ENCODE assay signal across 14 cellular contexts in genomic region chr1:115409853-115410150, GRCh38.
"Had no signal": no experiment of that assay in that cellular context is flagged by ENCODE, and none has a peak within 500 bp of the region (broad histone marks: within the 10 kb centered on the region; RNA-seq: fewer than 3 reads in every experiment).

No MANE protein-coding gene starts in this region.

- H3K9me3 ChIP-seq: esophagus squamous epithelium, uterus had no signal

- H3K36me3 ChIP-seq: esophagus squamous epithelium, neural progenitor cell, tibial nerve, uterus had no signal

- H3K79me2 ChIP-seq: parathyroid adenoma had no signal

- DNase-seq: activated CD4-positive, alpha-beta T cell treated with anti-CD3 and anti-CD28 coated beads, Interleukin-2, amount 50 U/mL, for 1 hour; activated naive CD8-positive, alpha-beta T cell treated with anti-CD3 and anti-CD28 coated beads for 36 hours; cortex of kidney; effector CD4-positive, alpha-beta T cell; esophagus squamous epithelium; head of caudate nucleus; left colon; naive B cell; stimulated activated CD4-positive, alpha-beta T cell treated with anti-CD3 and anti-CD28 coated beads, Interleukin-2, amount 100 ng/mL, for 48 hours; stimulated activated naive B cell treated with anti-CD40 and anti-IgM and Interleukin-4, amounts not matched to agents 10 μg/mL and 1 μg/mL and 100 μg/mL, for 72 hours; uterus had no signal

- H3K27me3 ChIP-seq: neural progenitor cell, tibial nerve, uterus had no signal

- H3K4me2 ChIP-seq: neural progenitor cell had no signal

- H3K4me1 ChIP-seq: uterus had no signal

- H2AFZ ChIP-seq: neural progenitor cell, parathyroid adenoma had no signal

- H3K4me3 ChIP-seq: esophagus squamous epithelium, neural progenitor cell, tibial nerve, uterus had no signal

- H3K27ac ChIP-seq: esophagus squamous epithelium, neural progenitor cell, parathyroid adenoma had no signal
